Comparison of ENCODE assay signal across 1 cellular context in genomic region chr5:90563161-90563560, GRCh38.
TF ChIP-seq lines count a peak whose summit lies in the region.

No MANE protein-coding gene starts in this region.

TF ChIP-seq in HEK293, 187 proteins besides CTCF, POLR2A, EP300 and RAD21 (continued from another document):
- no peak for TF ChIP-seq ZBTB11 (tag by site-specific recombination; conservative IDR thresholded peaks at IDR 0.05; ENCODE audit: low read depth)
- TF ChIP-seq ZNF488 (tag by site-specific recombination; IDR thresholded peaks at IDR 0.05): no peak
- TF ChIP-seq ZNF664 (tag by site-specific recombination; IDR thresholded peaks at IDR 0.05): no peak
- no peak for TF ChIP-seq ZNF792 (tag by site-specific recombination; IDR thresholded peaks at IDR 0.05)
- TF ChIP-seq ZNF48 (tag by site-specific recombination; IDR thresholded peaks at IDR 0.05): no peak
- TF ChIP-seq SETDB1 (IDR thresholded peaks at IDR 0.05; ENCODE audit: insufficient read length, low read length): peak; percentile 15
- peak; percentile 63 for TF ChIP-seq ZBTB44 (tag by site-specific recombination; IDR thresholded peaks at IDR 0.05)
- TF ChIP-seq ZNF175 (tag by site-specific recombination; IDR thresholded peaks at IDR 0.05): no peak
